ENCODE assay signal across 22 cellular contexts in the genomic region with DNA sequence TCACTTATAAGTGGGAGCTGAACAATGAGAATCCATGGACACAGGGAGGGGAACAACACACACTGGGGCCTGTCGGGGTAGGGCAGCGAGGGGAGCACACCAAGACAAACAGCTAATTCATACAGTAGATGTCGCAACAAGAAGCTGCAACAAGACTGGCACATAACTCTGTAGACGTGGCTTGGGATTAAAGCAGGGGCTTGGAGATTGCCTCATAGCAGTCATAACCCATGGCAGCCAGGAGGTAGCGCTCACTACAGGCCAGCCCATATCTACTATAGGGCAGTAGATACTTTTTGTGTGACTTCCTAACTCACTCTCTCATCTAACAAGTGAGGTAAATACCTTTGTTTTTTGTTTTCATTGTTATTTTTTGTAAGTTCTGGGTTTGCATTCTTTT. TPM values are rescaled to one million over a fixed set of nuclear protein-coding genes. Genes with fewer than 3 reads are reported as not detected.
DNase-seq lines count a peak whose midpoint lies in the region; ATAC-seq, FAIRE-seq and TF ChIP-seq lines count a peak whose summit lies in the region.
"Had no signal": no experiment of that assay in that cellular context is flagged by ENCODE, and none has a peak within 500 bp of the region (broad histone marks: within the 10 kb centered on the region; RNA-seq: fewer than 3 reads in every experiment).

No MANE protein-coding gene starts in this region.

- TF ChIP-seq RAD21 in H1 (IDR thresholded peaks at IDR 0.05 in 1 of 2, conservative IDR thresholded peaks at IDR 0.05 in 1 of 2; ENCODE audit: low read depth in 2 of 2, low read length in 2 of 2) = peak; percentile 28 to 54; a peak in 3 of 4 replicates

- no peak overlapping the region for H2AK5ac ChIP-seq in H1 (ENCODE audit: low read depth, low read length)

- peaks cover 7 to 16% of the 10 kb centered on the region in 2 donors for H3K9me3 Mint-ChIP-seq in effector memory CD8-positive, alpha-beta T cell
- H3K9me3 Mint-ChIP-seq in Calu3 (ENCODE audit: low read depth, unreplicated experiment) = no peaks in the 10 kb centered on the region
- H3K9me3 Mint-ChIP-seq in CD8-positive, alpha-beta memory T cell = peaks cover 4 to 20% (median 9%) of the 10 kb centered on the region in 5 donors

- CTCF ChIA-PET in A673 (lab: Charles Lee) = no interaction called here
- CTCF ChIA-PET in H1 (lab: Charles Lee; ENCODE audit: partially characterized antibody) = interaction anchor here (0.7 to 1.6 kb wide), 6 partner anchors 12 to 796 kb away, joined by 3 to 5 read pairs (median 4); no protein-coding TSS in a partner anchor
- CTCF ChIA-PET in Calu3 (lab: Charles Lee) = no interaction called here
- CTCF ChIA-PET in CD8-positive, alpha-beta memory T cell (lab: Charles Lee) = no interaction called here

- ATAC-seq in effector memory CD8-positive, alpha-beta T cell (replicated peaks) = no peak

- no peak for FAIRE-seq in H1 (lab: Jason Lieb, UNC)
- FAIRE-seq: GM12891, HTR-8/SVneo had no signal

- no peaks in the 10 kb centered on the region for H3K27me3 Mint-ChIP-seq in effector memory CD8-positive, alpha-beta T cell
- H3K27me3 Mint-ChIP-seq in Calu3 (ENCODE audit: unreplicated experiment) = no peaks in the 10 kb centered on the region
- H3K27me3 Mint-ChIP-seq in CD8-positive, alpha-beta memory T cell = no peaks in the 10 kb centered on the region

- no peak for TF ChIP-seq EP300 in H1 (IDR thresholded peaks at IDR 0.05; ENCODE audit: borderline replicate concordance in 1 of 2, low read depth in 2 of 2, low read length in 2 of 2)

- POLR2A ChIA-PET in A673 (lab: Charles Lee; ENCODE audit: low non-redundant PET) (no interaction called here), H1 (lab: Charles Lee; ENCODE audit: partially characterized antibody) (no interaction called here)
- POLR2A ChIA-PET in CD8-positive, alpha-beta memory T cell (lab: Charles Lee) = no interaction called here

- H3K36me3 Mint-ChIP-seq in effector memory CD8-positive, alpha-beta T cell (ENCODE audit: insufficient read depth) = no peaks in the 10 kb centered on the region
- no peaks in the 10 kb centered on the region for H3K36me3 Mint-ChIP-seq in Calu3 (ENCODE audit: insufficient read depth, unreplicated experiment)
- no peaks in the 10 kb centered on the region for H3K36me3 Mint-ChIP-seq in CD8-positive, alpha-beta memory T cell
- H3K36me3 Mint-ChIP-seq: CD14-positive monocyte had no signal

- H4K5ac ChIP-seq in H1 (ENCODE audit: insufficient read length, low read depth, low read length) = no peak overlapping the region

- 86% methylated on average over 5 of the region's 5 CpGs; no CpG with 5 or more reads in 1 of the 2 experiments for WGBS in H1 (ENCODE audit: extremely low coverage in 1 of 2, insufficient coverage in 1 of 2, insufficient read length in 1 of 2, insufficient replicate concordance in 2 of 2, low coverage in 1 of 2, low lambda C conversion rate in 2 of 2, missing lambda C conversion rate in 1 of 2), 2 experiments

- no peak overlapping the region for H3K14ac ChIP-seq in H1 (ENCODE audit: insufficient read length)

- H2BK12ac ChIP-seq in H1 (ENCODE audit: low read depth, low read length) = no peak overlapping the region

- H3K36me3 ChIP-seq in A673 (ENCODE audit: insufficient read depth, low read length, poor library complexity, severe bottlenecking) = no peaks in the 10 kb centered on the region
- no peaks in the 10 kb centered on the region for H3K36me3 ChIP-seq in H1 (ENCODE audit: control insufficient read depth in 2 of 4, insufficient read depth in 4 of 4, low read length in 3 of 4)
- H3K36me3 ChIP-seq in CD8-positive, alpha-beta memory T cell (ENCODE audit: insufficient read depth, low read length) = no peaks in the 10 kb centered on the region

- no peak overlapping the region for H3K4me3 ChIP-seq in A673 (ENCODE audit: low read depth, low read length, poor library complexity, severe bottlenecking)
- no peak overlapping the region for H3K4me3 ChIP-seq in H1 (ENCODE audit: extremely low read depth in 1 of 4, insufficient read depth in 2 of 4, low read depth in 3 of 4, low read length in 4 of 4)
- no peak overlapping the region for H3K4me3 ChIP-seq in CD8-positive, alpha-beta memory T cell (ENCODE audit: low read length)

- H2BK5ac ChIP-seq in H1 (ENCODE audit: low read depth, low read length) = no peak overlapping the region

- TF ChIP-seq CTCF in A673 (conservative IDR thresholded peaks at IDR 0.05; ENCODE audit: low read depth, low read length) (no peak; the same call in 1 of the 2 replicates), GM12872 (IDR thresholded peaks at IDR 0.05; ENCODE audit: insufficient read depth, low read depth, low read length) (peak; percentile 13; the same call in 1 of the 3 replicates), H1 (IDR thresholded peaks at IDR 0.05; ENCODE audit: control extremely low read depth in 1 of 3, insufficient read depth in 1 of 3, low read depth in 1 of 3, low read length in 3 of 3) (peak; percentile 35 to 63 (median 44)), Calu3 (IDR thresholded peaks at IDR 0.05; ENCODE audit: unreplicated experiment) (no peak)

- no peak overlapping the region for H3K18ac ChIP-seq in H1 (ENCODE audit: extremely low read depth, low read length)

- H3K4me1 ChIP-seq in A673 (ENCODE audit: insufficient read depth, low read length, poor library complexity, severe bottlenecking) (no peaks in the 10 kb centered on the region), H1 (replicated peaks in 1 of 4; ENCODE audit: control insufficient read depth in 3 of 4, insufficient read depth in 4 of 4, low read length in 3 of 4) (peaks cover 0 to 3% (median 1%) of the 10 kb centered on the region in 4 experiments; a peak in 1 of 7 replicates)
- H3K4me1 ChIP-seq in CD8-positive, alpha-beta memory T cell (ENCODE audit: insufficient read depth, low read length) = no peaks in the 10 kb centered on the region

- H3K27me3 ChIP-seq in A673 (replicated peaks; ENCODE audit: insufficient read depth, low read depth, low read length, poor library complexity) (no peaks in the 10 kb centered on the region), H1 (replicated peaks in 1 of 4; ENCODE audit: control insufficient read depth in 3 of 4, extremely low read depth in 1 of 4, insufficient read depth in 3 of 4, low read length in 3 of 4) (no peaks in the 10 kb centered on the region)
- H3K27me3 ChIP-seq in CD8-positive, alpha-beta memory T cell (ENCODE audit: insufficient read depth, low read length, poor library complexity, severe bottlenecking) = no peaks in the 10 kb centered on the region

- no peak overlapping the region for H4K8ac ChIP-seq in H1 (ENCODE audit: extremely low read depth, insufficient read depth, low read length)

- H2BK120ac ChIP-seq in H1 (replicated peaks; ENCODE audit: low read depth, low read length) = no peak overlapping the region

- no peaks in the 10 kb centered on the region for H3K4me1 Mint-ChIP-seq in effector memory CD8-positive, alpha-beta T cell (ENCODE audit: low read depth in 2 of 2)
- no peaks in the 10 kb centered on the region for H3K4me1 Mint-ChIP-seq in Calu3 (ENCODE audit: low read depth, unreplicated experiment)
- H3K4me1 Mint-ChIP-seq in CD8-positive, alpha-beta memory T cell = no peaks in the 10 kb centered on the region
- H3K4me1 Mint-ChIP-seq: CD14-positive monocyte had no signal

- H3K27ac Mint-ChIP-seq in effector memory CD8-positive, alpha-beta T cell = no peak overlapping the region
- H3K27ac Mint-ChIP-seq in Calu3 (ENCODE audit: unreplicated experiment) = no peak overlapping the region
- H3K27ac Mint-ChIP-seq in CD8-positive, alpha-beta memory T cell = no peak overlapping the region
- H3K27ac Mint-ChIP-seq: CD14-positive monocyte, HFFc6 had no signal

- H3K79me1 ChIP-seq in H1 (ENCODE audit: low read depth, low read length) = no peaks in the 10 kb centered on the region

- H3K4ac ChIP-seq in H1 (replicated peaks; ENCODE audit: insufficient read length, low read depth, low read length) = no peak overlapping the region

- no peak overlapping the region for H4K91ac ChIP-seq in H1 (replicated peaks; ENCODE audit: insufficient read length, low read length)

- BruUV-seq in A673 (replicated peaks; lab: Mats Ljungman, UMichigan) (no TSS peak), Calu3 (replicated peaks; lab: Mats Ljungman, UMichigan) (no TSS peak)

- H3K4me2 ChIP-seq in H1 (ENCODE audit: insufficient read depth in 1 of 2, low read depth in 2 of 2, low read length in 2 of 2) = no peak overlapping the region

- H3K9me3 ChIP-seq in A673 (ENCODE audit: low read depth, low read length, poor library complexity, severe bottlenecking) (no peaks in the 10 kb centered on the region), H1 (ENCODE audit: insufficient read depth in 2 of 2, low read depth in 1 of 2, low read length in 1 of 2) (no peaks in the 10 kb centered on the region; a peak in 1 of 4 replicates)
- H3K9me3 ChIP-seq in CD8-positive, alpha-beta memory T cell (ENCODE audit: low read length) = no peaks in the 10 kb centered on the region

- no peak for TF ChIP-seq POLR2A in H1 (IDR thresholded peaks at IDR 0.05; ENCODE audit: control extremely low read depth in 1 of 2, low read depth in 2 of 2, low read length in 2 of 2)

- H3K23me2 ChIP-seq in H1 (ENCODE audit: low read depth, low read length) = no peaks in the 10 kb centered on the region

- intact Hi-C loops in A673 (cut with micrococcal nuclease; ENCODE audit: unreplicated experiment) (no loop called here), Calu3 (cut with micrococcal nuclease; ENCODE audit: unreplicated experiment) (no loop called here)

- H3K9ac ChIP-seq in H1 (replicated peaks in 1 of 4; ENCODE audit: extremely low read depth in 1 of 4, low read depth in 3 of 4, low read length in 3 of 4) = no peak overlapping the region

- H3K27ac ChIP-seq in A673 (ENCODE audit: low read depth, low read length, poor library complexity, severe bottlenecking) (no peak overlapping the region), H1 (ENCODE audit: low read depth, low read length) (no peak overlapping the region)
- H3K27ac ChIP-seq in CD8-positive, alpha-beta memory T cell (ENCODE audit: low read depth, low read length) = no peak overlapping the region

- no peak overlapping the region for H2AFZ ChIP-seq in H1 (ENCODE audit: low read length)

- no peak overlapping the region for H3K23ac ChIP-seq in H1 (ENCODE audit: insufficient read length)

- DNase-seq in A673 (ENCODE audit: low spot score) (peak; percentile 14), HuH-7 (ENCODE audit: low spot score) (peak; percentile 74), H1 (ENCODE audit: low read depth in 1 of 2, low spot score in 2 of 2) (peak in 1 of 2 experiments; percentile 9), C1 segment of cervical spinal cord (lab: John Stamatoyannopoulos, UW) (no peak), Calu3 (no peak)
- DNase-seq in effector memory CD8-positive, alpha-beta T cell = no peak
- DNase-seq in CD8-positive, alpha-beta memory T cell = no peak
- DNase-seq: AML-193, GDM1, GOT3, HFFc6, MV-4-11, NCI-H1417 treated with DMSO at 0.1 percent for 48 hours, NCI-H187 treated with DMSO at 0.1 percent for 48 hours, NCI-H2227 treated with DMSO at 0.1 percent for 48 hours, NCI-H524, T-helper 2 cell had no signal

- no peak overlapping the region for H3K4me3 Mint-ChIP-seq in effector memory CD8-positive, alpha-beta T cell
- no peak overlapping the region for H3K4me3 Mint-ChIP-seq in Calu3 (ENCODE audit: low read depth, unreplicated experiment)
- H3K4me3 Mint-ChIP-seq in CD8-positive, alpha-beta memory T cell = no peak overlapping the region
- H3K4me3 Mint-ChIP-seq: CD14-positive monocyte, HFFc6 had no signal

- H2BK15ac ChIP-seq in H1 (ENCODE audit: low read length) = no peak overlapping the region

- no peak overlapping the region for H3K56ac ChIP-seq in H1 (replicated peaks; ENCODE audit: insufficient read length, low read depth, low read length)

- H4K20me1 ChIP-seq in H1 (replicated peaks in 1 of 2; ENCODE audit: control insufficient read depth in 1 of 2, insufficient read depth in 2 of 2, low read length in 2 of 2) = no peaks in the 10 kb centered on the region

- H2BK20ac ChIP-seq in H1 (ENCODE audit: low read length) = no peak overlapping the region

- no peaks in the 10 kb centered on the region for H3K79me2 ChIP-seq in H1 (ENCODE audit: control insufficient read depth in 1 of 2, insufficient read depth in 2 of 2, low read length in 2 of 2)

RNA-seq across cellular contexts. Expression of gene OR9G4, which starts 1.7 kb away (rescaled TPM):
- total RNA-seq in A673 (2021) = not detected in 2 replicates
- total RNA-seq in H1 (2021; fragmentation: NEBNext Ultra II Directional; extraction: Animal tissue kit (Norgen Biotek cat#: 25700)) = not detected in 2 replicates
- not detected in 2 replicates for polyA plus RNA-seq in H1 (2011; rRNA removed)
- polyA plus RNA-seq in H1 (2011; cell fraction: cytosol; rRNA removed) = not detected
- not detected for polyA plus RNA-seq in H1 (2011; cell fraction: nucleus; rRNA removed)
- not detected in 4 replicates for polyA plus RNA-seq in H1 (2012, experiment 1 of 2)
- not detected for polyA plus RNA-seq in H1 (2012, experiment 2 of 2)
- not detected for polyA plus RNA-seq in H1 (2013, experiment 1 of 2)
- polyA plus RNA-seq in H1 (2013, experiment 2 of 2) = not detected
- polyA minus RNA-seq in H1 (2011; rRNA and poly(A)+ RNA removed) = not detected in 2 replicates
- not detected for polyA minus RNA-seq in H1 (2011; cell fraction: cytosol; rRNA and poly(A)+ RNA removed)
- polyA minus RNA-seq in H1 (2011; cell fraction: nucleus; rRNA and poly(A)+ RNA removed) = not detected
- not detected in 2 replicates for total RNA-seq in Calu3 (2022)
- total RNA-seq in CD8-positive, alpha-beta memory T cell = not detected
- polyA plus RNA-seq in CD8-positive, alpha-beta memory T cell = not detected
- total RNA-seq: Daoy, HFFc6 had no signal
- polyA plus RNA-seq: CD14-positive monocyte had no signal

RNA-seq across cellular contexts. Expression of gene OR9G1, which starts 51.3 kb away (rescaled TPM):
- total RNA-seq in A673 (2021) (not detected in 2 replicates), Calu3 (2022) (not detected in 2 replicates)
- not detected in 2 replicates for total RNA-seq in H1 (2021; fragmentation: NEBNext Ultra II Directional; extraction: Animal tissue kit (Norgen Biotek cat#: 25700))
- polyA plus RNA-seq in H1 (2011; rRNA removed) = not detected in 2 replicates
- not detected for polyA plus RNA-seq in H1 (2011; cell fraction: cytosol; rRNA removed)
- polyA plus RNA-seq in H1 (2011; cell fraction: nucleus; rRNA removed) = not detected
- polyA plus RNA-seq in H1 (2012, experiment 1 of 2) = not detected in 4 replicates
- polyA plus RNA-seq in H1 (2012, experiment 2 of 2) = not detected
- not detected for polyA plus RNA-seq in H1 (2013, experiment 1 of 2)
- not detected for polyA plus RNA-seq in H1 (2013, experiment 2 of 2)
- not detected in 2 replicates for polyA minus RNA-seq in H1 (2011; rRNA and poly(A)+ RNA removed)
- not detected for polyA minus RNA-seq in H1 (2011; cell fraction: cytosol; rRNA and poly(A)+ RNA removed)
- polyA minus RNA-seq in H1 (2011; cell fraction: nucleus; rRNA and poly(A)+ RNA removed) = not detected
- total RNA-seq in CD8-positive, alpha-beta memory T cell = not detected
- polyA plus RNA-seq in CD8-positive, alpha-beta memory T cell = not detected
- total RNA-seq: Daoy, HFFc6 had no signal
- polyA plus RNA-seq: CD14-positive monocyte had no signal

Comparison
In these comparisons a context has a peak if more than half of its experiments do, and no peak if none do; other contexts are left out.
1. DNase-seq: peak in A673 (single experiment) and HuH-7 (single experiment); none in C1 segment of cervical spinal cord (0 of 14), effector memory CD8-positive, alpha-beta T cell (0 of 3), Calu3 (single experiment) and CD8-positive, alpha-beta memory T cell (0 of 5).
2. CTCF ChIP-seq: peak in GM12872 (single experiment) and H1 (3 of 3); none in A673 (single experiment) and Calu3 (single experiment).